Comparison of ENCODE assay signal across 27 cellular contexts in genomic region chr2:234621120-234621519, GRCh38.
"Had no signal": no experiment of that assay in that cellular context is flagged by ENCODE, and none has a peak within 500 bp of the region (broad histone marks: within the 10 kb centered on the region; RNA-seq: fewer than 3 reads in every experiment).

No MANE protein-coding gene starts in this region.

- H3K9me3 ChIP-seq: esophagus squamous epithelium, gastroesophageal sphincter, heart right ventricle had no signal

- H3K27me3 ChIP-seq: gastroesophageal sphincter, hepatocyte had no signal

- H3K27ac ChIP-seq: coronary artery, epithelial cell of prostate, esophagus squamous epithelium, gastroesophageal sphincter, heart right ventricle, hepatocyte, WERI-Rb-1 had no signal

- H3K36me3 ChIP-seq: esophagus squamous epithelium, gastroesophageal sphincter, heart right ventricle, WERI-Rb-1 had no signal

- FAIRE-seq: bronchial epithelial cell had no signal

- H3K4me3 ChIP-seq: coronary artery, esophagus squamous epithelium, gastroesophageal sphincter, heart right ventricle, hepatocyte had no signal

- DNase-seq: activated B cell treated with CpG ODN at 0.5 μM for 24 hours; activated CD4-positive, alpha-beta memory T cell treated with anti-CD3 and anti-CD28 coated beads for 36 hours; activated CD4-positive, alpha-beta T cell treated with anti-CD3 and anti-CD28 coated beads for 48 hours; activated CD8-positive, alpha-beta T cell treated with anti-CD3 and anti-CD28 coated beads, Interleukin-2, amount 10 ng/mL, durations not matched to agents 7 days and 5 days; activated effector memory CD4-positive, alpha-beta T cell treated with Interleukin-2 at 50 U/mL for 16 hours; activated gamma-delta T cell treated with Interleukin-2 at 50 U/mL for 16 hours; activated naive CD4-positive, alpha-beta T cell treated with anti-CD3 and anti-CD28 coated beads, Interleukin-2, amount 50 U/mL, for 16 hours; activated naive CD4-positive, alpha-beta T cell treated with Interleukin-2 at 50 U/mL for 16 hours; activated T-cell treated with anti-CD3 and anti-CD28 coated beads, Interleukin-2, amount 50 U/mL, for 4 hours; amniotic stem cell; anterior cingulate cortex; effector CD4-positive, alpha-beta T cell; effector memory CD8-positive, alpha-beta T cell; esophagus squamous epithelium; foreskin melanocyte; heart right ventricle; T-helper 1 cell; T-helper 17 cell; T1000; WERI-Rb-1 had no signal

- ATAC-seq: activated CD4-positive, CD25-positive, alpha-beta regulatory T cell treated with anti-CD3 and anti-CD28 coated beads, Interleukin-2, amount 50 U/mL, for 24 hours; activated CD8-positive, alpha-beta T cell treated with anti-CD3 and anti-CD28 coated beads, Interleukin-2, amount 10 ng/mL, durations not matched to agents 7 days and 5 days; activated T-cell treated with anti-CD3 and anti-CD28 coated beads, Interleukin-2, amount 50 U/mL, for 4 hours; activated T-helper 17 cell treated with anti-CD3 and anti-CD28 coated beads, Interleukin-2, amount 50 U/mL, for 72 hours; effector memory CD8-positive, alpha-beta T cell; gastroesophageal sphincter; heart right ventricle; T-helper 17 cell had no signal

- H2AFZ ChIP-seq: hepatocyte had no signal

- H3K79me2 ChIP-seq: hepatocyte had no signal

- H3K4me2 ChIP-seq: hepatocyte had no signal

- H3K4me1 ChIP-seq: esophagus squamous epithelium, gastroesophageal sphincter had no signal
